In the genomic region with DNA sequence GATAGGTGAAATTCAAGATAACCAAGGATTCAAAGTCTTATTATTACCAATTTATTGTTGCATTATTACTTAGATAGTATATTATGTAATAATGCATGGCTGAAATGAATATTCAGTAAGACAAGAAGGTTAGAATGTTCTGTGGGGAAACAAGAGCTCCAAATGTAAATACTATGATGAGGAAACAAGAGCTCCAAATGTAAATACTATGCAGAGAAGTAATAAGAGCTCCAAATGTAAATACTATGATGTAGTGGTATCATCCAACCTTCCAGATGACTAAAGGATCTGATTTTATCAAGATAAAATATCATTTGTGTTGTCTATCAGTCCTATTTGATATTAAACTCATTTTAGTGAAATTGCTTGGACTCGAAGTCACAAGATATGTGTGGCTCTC, we compare ENCODE assay signal across 28 cellular contexts.
DNase-seq lines count a peak whose midpoint lies in the region; ATAC-seq and TF ChIP-seq lines count a peak whose summit lies in the region.
"Had no signal": no experiment of that assay in that cellular context is flagged by ENCODE, and none has a peak within 500 bp of the region (broad histone marks: within the 10 kb centered on the region; RNA-seq: fewer than 3 reads in every experiment).

No MANE protein-coding gene starts in this region.

- WGBS in heart right ventricle, 2 donors: 95% methylated on average over 1 of the region's 1 CpG

- in situ Hi-C loops in GM13977 (cut with MboI; ENCODE audit: low pct_unique_long_range_greater_than_20kb, low sequenced_read_pairs, unreplicated experiment): no loop called here

- no peak for TF ChIP-seq CTCF in heart right ventricle (IDR thresholded peaks at IDR 0.05)
- TF ChIP-seq CTCF in GM13977 (IDR thresholded peaks at IDR 0.05; ENCODE audit: extremely low read depth, insufficient read depth, missing control alignments): no peak

- H3K27ac ChIP-seq in heart right ventricle: no peak overlapping the region
- H3K27ac ChIP-seq: dorsolateral prefrontal cortex, esophagus squamous epithelium, upper lobe of left lung, WERI-Rb-1 had no signal

- intact Hi-C loops in heart right ventricle (cut with DNase I): no loop called here

- ATAC-seq in heart right ventricle (no peak), GM21381 (IDR thresholded peaks at IDR 0.05; ENCODE audit: unreplicated experiment) (no peak)
- no peak for ATAC-seq in activated CD4-positive, CD25-positive, alpha-beta regulatory T cell treated with anti-CD3 and anti-CD28 coated beads, Interleukin-2, amount 50 U/mL, for 24 hours
- ATAC-seq: activated naive CD4-positive, alpha-beta T cell treated with anti-CD3 and anti-CD28 coated beads, Interleukin-2, amount 50 U/mL, for 72 hours; left cardiac atrium; natural killer cell treated with Interleukin-12 subunit alpha and Interleukin-12 subunit beta and Interleukin-15 and Interleukin-18, amount 100 ng/mL, for 72 hours; stimulated activated effector memory CD8-positive, alpha-beta T cell treated with anti-CD3 and anti-CD28 coated beads, Interleukin-12 subunit alpha, Interleukin-12 subunit beta, amount 100 ng/mL, for 72 hours had no signal

- no peaks in the 10 kb centered on the region for H3K9me3 ChIP-seq in heart right ventricle
- H3K9me3 ChIP-seq: Caco-2, esophagus squamous epithelium, upper lobe of left lung had no signal

- H3K4me3 ChIP-seq in heart right ventricle: no peak overlapping the region
- H3K4me3 ChIP-seq: dorsolateral prefrontal cortex, esophagus squamous epithelium, upper lobe of left lung had no signal

- no peaks in the 10 kb centered on the region for H3K36me3 ChIP-seq in heart right ventricle
- H3K36me3 ChIP-seq: esophagus squamous epithelium, upper lobe of left lung, WERI-Rb-1 had no signal

- H3K27me3 ChIP-seq in heart right ventricle: no peaks in the 10 kb centered on the region
- H3K27me3 ChIP-seq: dorsolateral prefrontal cortex, esophagus squamous epithelium, upper lobe of left lung had no signal

- H3K4me1 ChIP-seq in heart right ventricle: peaks cover 0 to 3% (median 0%) of the 10 kb centered on the region in 9 donors
- H3K4me1 ChIP-seq: Caco-2, esophagus squamous epithelium, upper lobe of left lung had no signal

- DNase-seq in SIG-M5 treated with dmso at 0.1 percent for 504 hours (lab: John Stamatoyannopoulos, UW; ENCODE audit: unreplicated experiment): peak; percentile 39
- no peak for DNase-seq in SIG-M5 (lab: John Stamatoyannopoulos, UW)
- DNase-seq in NCI-H345 treated with DMSO at 0.1 percent for 48 hours (lab: John Stamatoyannopoulos, UW; ENCODE audit: unreplicated experiment): peak; percentile 9
- peak; percentile 11 to 17 for DNase-seq in SHP77 (lab: John Stamatoyannopoulos, UW)
- no peak for DNase-seq in heart right ventricle
- no peak for DNase-seq in GM13977 (ENCODE audit: low spot score)
- DNase-seq: activated CD4-positive, alpha-beta T cell treated with anti-CD3 and anti-CD28 coated beads, Interleukin-2, amount 10 ng/mL, durations not matched to agents 24 days and 14 days; activated effector memory CD4-positive, alpha-beta T cell treated with Interleukin-2 at 50 U/mL for 16 hours; activated T-cell treated with anti-CD3 and anti-CD28 coated beads, Interleukin-2, amount 50 U/mL, for 1 hour; Caco-2; DND-41; dorsolateral prefrontal cortex; esophagus squamous epithelium; GOT3; hippocampal formation; left cardiac atrium; mammary epithelial cell; NCI-H1105; NCI-H2081; NCI-H774; stimulated activated CD4-positive, alpha-beta T cell treated with anti-CD3 and anti-CD28 coated beads, Interleukin-15, amount 100 ng/mL, for 24 hours; upper lobe of left lung; WERI-Rb-1 had no signal

Comparison
In these comparisons a context has a peak if more than half of its experiments do, and no peak if none do; other contexts are left out.
1. DNase-seq: peak in SIG-M5 treated with dmso at 0.1 percent for 504 hours (single experiment), NCI-H345 treated with DMSO at 0.1 percent for 48 hours (single experiment) and SHP77 (2 of 2); none in SIG-M5 (single experiment), heart right ventricle (0 of 2) and GM13977 (single experiment).